16 cellular contexts compared by ENCODE assay signal in genomic region chr2:188631037-188631794, GRCh38.
"Had no signal": no experiment of that assay in that cellular context is flagged by ENCODE, and none has a peak within 500 bp of the region (broad histone marks: within the 10 kb centered on the region; RNA-seq: fewer than 3 reads in every experiment).

No MANE protein-coding gene starts in this region.

- H3K9me3 ChIP-seq: breast epithelium had no signal

- H3K27me3 ChIP-seq: breast epithelium had no signal

- H3K27ac Mint-ChIP-seq: activated naive CD8-positive, alpha-beta T cell treated with anti-CD3 and anti-CD28 coated beads for 36 hours; natural killer cell treated with Interleukin-12 subunit alpha and Interleukin-12 subunit beta and Interleukin-15 and Interleukin-18, amount 100 ng/mL, for 72 hours; WTC11 had no signal

- H3K4me1 ChIP-seq: breast epithelium had no signal

- H3K36me3 ChIP-seq: breast epithelium had no signal

- H3K4me3 ChIP-seq: breast epithelium had no signal

- H3K36me3 Mint-ChIP-seq: activated naive CD8-positive, alpha-beta T cell treated with anti-CD3 and anti-CD28 coated beads for 36 hours; natural killer cell treated with Interleukin-12 subunit alpha and Interleukin-12 subunit beta and Interleukin-15 and Interleukin-18, amount 100 ng/mL, for 72 hours; WTC11 had no signal

- DNase-seq: activated CD4-positive, alpha-beta T cell treated with anti-CD3 and anti-CD28 coated beads for 48 hours; activated CD8-positive, alpha-beta memory T cell treated with anti-CD3 and anti-CD28 coated beads, Interleukin-2, amount 50 U/mL, for 48 hours; activated gamma-delta T cell treated with Interleukin-2 at 50 U/mL for 16 hours; activated naive CD8-positive, alpha-beta T cell treated with anti-CD3 and anti-CD28 coated beads for 36 hours; amygdala; erythroblast; hypothalamus; mesendoderm; nucleus accumbens; stimulated activated CD4-positive, alpha-beta T cell treated with anti-CD3 and anti-CD28 coated beads, Interleukin-15, amount 100 ng/mL, for 24 hours; stimulated activated CD4-positive, alpha-beta T cell treated with anti-CD3 and anti-CD28 coated beads, Interleukin-4, amount 100 ng/mL, for 24 hours; stimulated activated naive CD4-positive, alpha-beta T cell; T-helper 2 cell had no signal

- H3K4me1 Mint-ChIP-seq: activated naive CD8-positive, alpha-beta T cell treated with anti-CD3 and anti-CD28 coated beads for 36 hours; WTC11 had no signal

- H3K9me3 Mint-ChIP-seq: activated naive CD8-positive, alpha-beta T cell treated with anti-CD3 and anti-CD28 coated beads for 36 hours; WTC11 had no signal

- H3K4me3 Mint-ChIP-seq: activated naive CD8-positive, alpha-beta T cell treated with anti-CD3 and anti-CD28 coated beads for 36 hours; natural killer cell treated with Interleukin-12 subunit alpha and Interleukin-12 subunit beta and Interleukin-15 and Interleukin-18, amount 100 ng/mL, for 72 hours; WTC11 had no signal

- H3K27me3 Mint-ChIP-seq: activated naive CD8-positive, alpha-beta T cell treated with anti-CD3 and anti-CD28 coated beads for 36 hours; natural killer cell treated with Interleukin-12 subunit alpha and Interleukin-12 subunit beta and Interleukin-15 and Interleukin-18, amount 100 ng/mL, for 72 hours had no signal
